26 cellular contexts compared by ENCODE assay signal in genomic region chr3:118618247-118619040, GRCh38.
"Had no signal": no experiment of that assay in that cellular context is flagged by ENCODE, and none has a peak within 500 bp of the region (broad histone marks: within the 10 kb centered on the region; RNA-seq: fewer than 3 reads in every experiment).

No MANE protein-coding gene starts in this region.

- H3K27me3 Mint-ChIP-seq: activated CD4-positive, alpha-beta T cell treated with anti-CD3 and anti-CD28 coated beads for 36 hours; activated naive CD8-positive, alpha-beta T cell treated with anti-CD3 and anti-CD28 coated beads, Interleukin-2, amount 10 ng/mL, durations not matched to agents 7 days and 5 days; naive thymus-derived CD4-positive, alpha-beta T cell; stimulated activated naive B cell treated with anti-CD40 and anti-IgM and Interleukin-4, amounts not matched to agents 10 μg/mL and 1 μg/mL and 100 μg/mL, for 72 hours had no signal

- H3K9me3 ChIP-seq: lower lobe of right lung, sigmoid colon, testis, vagina had no signal

- DNase-seq: activated CD4-positive, alpha-beta T cell treated with anti-CD3 and anti-CD28 coated beads for 36 hours; activated CD4-positive, alpha-beta T cell treated with anti-CD3 and anti-CD28 coated beads, Interleukin-2, amount 50 U/mL, for 48 hours; activated effector memory CD4-positive, alpha-beta T cell treated with Interleukin-2 at 50 U/mL for 16 hours; activated naive CD4-positive, alpha-beta T cell treated with anti-CD3 and anti-CD28 coated beads for 36 hours; activated naive CD8-positive, alpha-beta T cell treated with anti-CD3 and anti-CD28 coated beads, Interleukin-2, amount 10 ng/mL, durations not matched to agents 7 days and 5 days; activated T-cell treated with anti-CD3 and anti-CD28 coated beads, Interleukin-2, amount 50 U/mL, for 48 hours; amniotic stem cell; cortex of kidney; erythroblast; foreskin melanocyte; kidney; lower lobe of right lung; naive thymus-derived CD4-positive, alpha-beta T cell; sigmoid colon; stimulated activated CD4-positive, alpha-beta T cell treated with anti-CD3 and anti-CD28 coated beads, Interleukin-2, amount 100 ng/mL, for 48 hours; stimulated activated CD8-positive, alpha-beta memory T cell treated with anti-CD3 and anti-CD28 coated beads, Interleukin-4, amount 100 ng/mL, for 48 hours; stimulated activated naive B cell treated with anti-CD40 and anti-IgM and Interleukin-4, amounts not matched to agents 10 μg/mL and 1 μg/mL and 100 μg/mL, for 72 hours; T-helper 9 cell; testis had no signal

- H3K4me1 Mint-ChIP-seq: activated CD4-positive, alpha-beta T cell treated with anti-CD3 and anti-CD28 coated beads for 36 hours; naive thymus-derived CD4-positive, alpha-beta T cell; stimulated activated naive B cell treated with anti-CD40 and anti-IgM and Interleukin-4, amounts not matched to agents 10 μg/mL and 1 μg/mL and 100 μg/mL, for 72 hours had no signal

- H3K36me3 ChIP-seq: cardiac muscle cell, lower lobe of right lung, sigmoid colon, vagina had no signal

- H3K27me3 ChIP-seq: cardiac muscle cell, sigmoid colon, testis, vagina had no signal

- H3K36me3 Mint-ChIP-seq: activated naive CD8-positive, alpha-beta T cell treated with anti-CD3 and anti-CD28 coated beads, Interleukin-2, amount 10 ng/mL, durations not matched to agents 7 days and 5 days; naive thymus-derived CD4-positive, alpha-beta T cell; stimulated activated naive B cell treated with anti-CD40 and anti-IgM and Interleukin-4, amounts not matched to agents 10 μg/mL and 1 μg/mL and 100 μg/mL, for 72 hours; type B pancreatic cell; WTC11 had no signal

- H3K9me3 Mint-ChIP-seq: activated naive CD4-positive, alpha-beta T cell treated with anti-CD3 and anti-CD28 coated beads for 36 hours; type B pancreatic cell had no signal

- H3K4me3 Mint-ChIP-seq: activated CD4-positive, alpha-beta T cell treated with anti-CD3 and anti-CD28 coated beads for 36 hours; activated naive CD4-positive, alpha-beta T cell treated with anti-CD3 and anti-CD28 coated beads for 36 hours; activated naive CD8-positive, alpha-beta T cell treated with anti-CD3 and anti-CD28 coated beads, Interleukin-2, amount 10 ng/mL, durations not matched to agents 7 days and 5 days; naive thymus-derived CD4-positive, alpha-beta T cell; neural crest cell; stimulated activated naive B cell treated with anti-CD40 and anti-IgM and Interleukin-4, amounts not matched to agents 10 μg/mL and 1 μg/mL and 100 μg/mL, for 72 hours; type B pancreatic cell; WTC11 had no signal

- H3K4me1 ChIP-seq: lower lobe of right lung, sigmoid colon, testis, vagina had no signal

- ATAC-seq: activated CD4-positive, alpha-beta T cell treated with anti-CD3 and anti-CD28 coated beads for 36 hours; left lobe of liver; lower lobe of right lung; naive thymus-derived CD4-positive, alpha-beta T cell; stimulated activated naive B cell treated with anti-CD40 and anti-IgM and Interleukin-4, amounts not matched to agents 10 μg/mL and 1 μg/mL and 100 μg/mL, for 72 hours; WTC11 had no signal

- H3K4me2 ChIP-seq: smooth muscle cell had no signal

- H3K27ac Mint-ChIP-seq: activated CD4-positive, alpha-beta T cell treated with anti-CD3 and anti-CD28 coated beads for 36 hours; activated naive CD4-positive, alpha-beta T cell treated with anti-CD3 and anti-CD28 coated beads for 36 hours; naive thymus-derived CD4-positive, alpha-beta T cell; stimulated activated naive B cell treated with anti-CD40 and anti-IgM and Interleukin-4, amounts not matched to agents 10 μg/mL and 1 μg/mL and 100 μg/mL, for 72 hours; type B pancreatic cell; WTC11 had no signal

- H3K27ac ChIP-seq: cardiac muscle cell, lower lobe of right lung, sigmoid colon, testis, vagina had no signal

- H3K4me3 ChIP-seq: cardiac muscle cell, lower lobe of right lung, sigmoid colon, smooth muscle cell, testis, vagina had no signal
